2 cellular contexts compared by ENCODE assay signal in the genomic region with DNA sequence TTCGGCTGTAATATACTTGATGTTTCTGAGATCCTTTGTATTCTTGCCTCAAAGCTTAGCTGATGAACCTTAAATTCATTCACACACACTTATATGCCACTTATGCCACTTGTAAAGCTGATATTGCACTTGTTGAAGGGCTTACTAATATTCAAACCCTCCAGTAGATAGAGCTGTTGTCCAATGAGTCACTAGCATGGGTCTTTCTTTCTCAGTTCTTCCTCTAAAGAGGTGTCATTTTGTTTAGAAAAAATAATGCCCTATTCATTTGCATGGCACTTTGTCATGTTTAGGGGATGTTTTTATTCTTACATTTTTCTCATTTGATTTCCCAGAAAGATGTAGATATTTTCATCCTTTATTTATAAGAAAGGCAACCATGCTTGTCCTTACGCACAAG.
TF ChIP-seq lines count a peak whose summit lies in the region.

No MANE protein-coding gene starts in this region.

TF ChIP-seq in SK-N-SH, 30 proteins besides CTCF, POLR2A, EP300 and RAD21 (continued from another document):
- no peak for TF ChIP-seq ZBTB33 (IDR thresholded peaks at IDR 0.05; ENCODE audit: borderline replicate concordance, low read depth)
- no peak for TF ChIP-seq SMC3 (IDR thresholded peaks at IDR 0.05; ENCODE audit: low read depth, low read length)
- no peak for TF ChIP-seq EZH2phosphoT487 (IDR thresholded peaks at IDR 0.05; ENCODE audit: borderline replicate concordance, low read depth)
- no peak for TF ChIP-seq CHD2 (IDR thresholded peaks at IDR 0.05; ENCODE audit: low read length, partially characterized antibody)
- no peak for TF ChIP-seq FOSL2 (IDR thresholded peaks at IDR 0.05; ENCODE audit: borderline replicate concordance, low read depth)
- TF ChIP-seq FOXM1 (IDR thresholded peaks at IDR 0.05; ENCODE audit: low read depth) = no peak
- TF ChIP-seq, protein P1, sequence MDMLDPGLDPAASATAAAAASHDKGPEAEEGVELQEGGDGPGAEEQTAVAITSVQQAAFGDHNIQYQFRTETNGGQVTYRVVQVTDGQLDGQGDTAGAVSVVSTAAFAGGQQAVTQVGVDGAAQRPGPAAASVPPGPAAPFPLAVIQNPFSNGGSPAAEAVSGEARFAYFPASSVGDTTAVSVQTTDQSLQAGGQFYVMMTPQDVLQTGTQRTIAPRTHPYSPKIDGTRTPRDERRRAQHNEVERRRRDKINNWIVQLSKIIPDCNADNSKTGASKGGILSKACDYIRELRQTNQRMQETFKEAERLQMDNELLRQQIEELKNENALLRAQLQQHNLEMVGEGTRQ (IDR thresholded peaks at IDR 0.05; ENCODE audit: borderline replicate concordance, low read depth, low read length) = no peak
- TF ChIP-seq TCF12 (IDR thresholded peaks at IDR 0.05) = no peak

TF ChIP-seq in SK-N-SH treated with all-trans-retinoic acid at 6 μM for 48 hours, 23 proteins besides CTCF, POLR2A, EP300 and RAD21 (continued from another document):
- TF ChIP-seq CSRNP3 (CRISPR knock-in tag; IDR thresholded peaks at IDR 0.05) = no peak
- TF ChIP-seq, protein P2, sequence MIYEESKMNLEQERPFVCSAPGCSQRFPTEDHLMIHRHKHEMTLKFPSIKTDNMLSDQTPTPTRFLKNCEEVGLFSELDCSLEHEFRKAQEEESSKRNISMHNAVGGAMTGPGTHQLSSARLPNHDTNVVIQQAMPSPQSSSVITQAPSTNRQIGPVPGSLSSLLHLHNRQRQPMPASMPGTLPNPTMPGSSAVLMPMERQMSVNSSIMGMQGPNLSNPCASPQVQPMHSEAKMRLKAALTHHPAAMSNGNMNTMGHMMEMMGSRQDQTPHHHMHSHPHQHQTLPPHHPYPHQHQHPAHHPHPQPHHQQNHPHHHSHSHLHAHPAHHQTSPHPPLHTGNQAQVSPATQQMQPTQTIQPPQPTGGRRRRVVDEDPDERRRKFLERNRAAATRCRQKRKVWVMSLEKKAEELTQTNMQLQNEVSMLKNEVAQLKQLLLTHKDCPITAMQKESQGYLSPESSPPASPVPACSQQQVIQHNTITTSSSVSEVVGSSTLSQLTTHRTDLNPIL (CRISPR knock-in tag; IDR thresholded peaks at IDR 0.05; ENCODE audit: low read depth) = no peak
